In the genomic region with DNA sequence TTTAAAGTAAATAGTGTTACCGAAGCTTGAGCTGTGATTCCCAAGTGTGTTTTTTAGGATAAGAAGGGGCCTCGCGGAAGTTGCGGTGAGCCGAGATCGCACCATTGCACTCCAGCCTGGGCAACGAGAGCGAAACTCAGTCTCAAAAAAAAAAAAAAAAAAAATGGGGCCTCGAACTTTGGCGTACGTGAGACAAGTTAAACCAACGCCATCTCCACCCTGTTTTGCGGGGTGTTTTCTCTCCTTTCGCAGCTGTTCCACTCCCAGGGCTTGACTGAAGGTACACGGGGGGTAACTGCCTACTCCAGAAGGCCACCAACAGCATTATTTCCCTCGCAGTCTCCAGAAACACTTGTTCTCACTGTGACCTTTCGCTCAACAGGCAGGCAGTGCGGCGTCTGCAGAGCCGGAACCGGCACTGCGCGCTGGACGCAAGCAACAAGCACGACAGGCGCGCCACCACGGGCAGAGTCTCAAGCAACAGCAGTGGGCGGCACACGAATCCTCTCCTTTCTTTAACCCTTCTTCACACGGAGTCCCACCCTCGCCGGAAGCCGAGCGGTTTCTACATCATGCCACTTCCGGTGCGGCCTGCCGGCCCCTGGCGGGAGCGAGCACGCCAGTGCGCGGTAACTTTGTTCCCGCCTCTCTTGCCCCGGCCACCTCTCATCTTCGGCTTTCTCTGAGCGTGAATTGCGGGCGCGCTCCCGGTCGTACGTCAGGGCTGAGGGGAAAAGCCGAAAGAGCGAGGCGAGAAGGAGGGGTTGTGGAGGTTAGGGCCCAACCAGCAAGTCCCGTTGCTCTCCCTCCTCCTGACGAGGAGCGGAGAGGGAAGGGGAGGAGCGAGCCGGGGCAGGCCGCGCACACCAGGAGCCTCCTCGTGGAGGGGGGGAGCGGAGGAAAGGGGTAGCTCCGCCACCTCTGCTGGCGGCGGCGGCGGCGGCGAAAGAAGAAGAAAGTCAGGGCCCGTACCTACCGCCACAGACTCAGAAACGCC, we compare ENCODE assay signal across 1 cellular context.
A peak's percentile ranks its signal among the peaks of the same experiment; 100 is the strongest.
TF ChIP-seq lines count a peak whose summit lies in the region.

No MANE protein-coding gene starts in this region.

TF ChIP-seq in K562, 482 proteins besides CTCF, POLR2A, EP300 and RAD21 (continued from another document and continues in another):
- TF ChIP-seq CREM (IDR thresholded peaks at IDR 0.05; ENCODE audit: low read depth), result peak; percentile 86
- 0 out of 2 replicates have a peak, but pooled peaks have one; percentile 38 for TF ChIP-seq NR2F6 (CRISPR knock-in tag; IDR thresholded peaks at IDR 0.05)
- TF ChIP-seq, protein P1, sequence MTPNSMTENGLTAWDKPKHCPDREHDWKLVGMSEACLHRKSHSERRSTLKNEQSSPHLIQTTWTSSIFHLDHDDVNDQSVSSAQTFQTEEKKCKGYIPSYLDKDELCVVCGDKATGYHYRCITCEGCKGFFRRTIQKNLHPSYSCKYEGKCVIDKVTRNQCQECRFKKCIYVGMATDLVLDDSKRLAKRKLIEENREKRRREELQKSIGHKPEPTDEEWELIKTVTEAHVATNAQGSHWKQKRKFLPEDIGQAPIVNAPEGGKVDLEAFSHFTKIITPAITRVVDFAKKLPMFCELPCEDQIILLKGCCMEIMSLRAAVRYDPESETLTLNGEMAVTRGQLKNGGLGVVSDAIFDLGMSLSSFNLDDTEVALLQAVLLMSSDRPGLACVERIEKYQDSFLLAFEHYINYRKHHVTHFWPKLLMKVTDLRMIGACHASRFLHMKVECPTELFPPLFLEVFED (CRISPR knock-in tag; conservative IDR thresholded peaks at IDR 0.05), result 0 out of 2 replicates have a peak, but pooled peaks have one; percentile 57
- TF ChIP-seq ETV1 (tag; conservative IDR thresholded peaks at IDR 0.05; ENCODE audit: low read depth), result peak; percentile 77; the same call in 1 of the 2 replicates
- TF ChIP-seq ARNT (IDR thresholded peaks at IDR 0.05), result no peak
- TF ChIP-seq PRMT5 (CRISPR knock-in tag; IDR thresholded peaks at IDR 0.05), result no peak
- TF ChIP-seq ZNF12 (CRISPR knock-in tag; IDR thresholded peaks at IDR 0.05), result peak; percentile 88
- TF ChIP-seq HNRNPLL (IDR thresholded peaks at IDR 0.05; ENCODE audit: low read depth, low read length, poor library complexity, severe bottlenecking), result peak; percentile 92
- TF ChIP-seq, protein P2, sequence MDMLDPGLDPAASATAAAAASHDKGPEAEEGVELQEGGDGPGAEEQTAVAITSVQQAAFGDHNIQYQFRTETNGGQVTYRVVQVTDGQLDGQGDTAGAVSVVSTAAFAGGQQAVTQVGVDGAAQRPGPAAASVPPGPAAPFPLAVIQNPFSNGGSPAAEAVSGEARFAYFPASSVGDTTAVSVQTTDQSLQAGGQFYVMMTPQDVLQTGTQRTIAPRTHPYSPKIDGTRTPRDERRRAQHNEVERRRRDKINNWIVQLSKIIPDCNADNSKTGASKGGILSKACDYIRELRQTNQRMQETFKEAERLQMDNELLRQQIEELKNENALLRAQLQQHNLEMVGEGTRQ (CRISPR knock-in tag; IDR thresholded peaks at IDR 0.05), result no peak
- no peak for TF ChIP-seq ZNF778 (CRISPR knock-in tag; IDR thresholded peaks at IDR 0.05)
- TF ChIP-seq NR1H2 (CRISPR knock-in tag; IDR thresholded peaks at IDR 0.05), result peak; percentile 89; the same call in 1 of the 2 replicates
- TF ChIP-seq, protein P3, sequence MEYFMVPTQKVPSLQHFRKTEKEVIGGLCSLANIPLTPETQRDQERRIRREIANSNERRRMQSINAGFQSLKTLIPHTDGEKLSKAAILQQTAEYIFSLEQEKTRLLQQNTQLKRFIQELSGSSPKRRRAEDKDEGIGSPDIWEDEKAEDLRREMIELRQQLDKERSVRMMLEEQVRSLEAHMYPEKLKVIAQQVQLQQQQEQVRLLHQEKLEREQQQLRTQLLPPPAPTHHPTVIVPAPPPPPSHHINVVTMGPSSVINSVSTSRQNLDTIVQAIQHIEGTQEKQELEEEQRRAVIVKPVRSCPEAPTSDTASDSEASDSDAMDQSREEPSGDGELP (CRISPR knock-in tag; IDR thresholded peaks at IDR 0.05; ENCODE audit: borderline replicate concordance), result peak; percentile 83
- TF ChIP-seq, protein P4, sequence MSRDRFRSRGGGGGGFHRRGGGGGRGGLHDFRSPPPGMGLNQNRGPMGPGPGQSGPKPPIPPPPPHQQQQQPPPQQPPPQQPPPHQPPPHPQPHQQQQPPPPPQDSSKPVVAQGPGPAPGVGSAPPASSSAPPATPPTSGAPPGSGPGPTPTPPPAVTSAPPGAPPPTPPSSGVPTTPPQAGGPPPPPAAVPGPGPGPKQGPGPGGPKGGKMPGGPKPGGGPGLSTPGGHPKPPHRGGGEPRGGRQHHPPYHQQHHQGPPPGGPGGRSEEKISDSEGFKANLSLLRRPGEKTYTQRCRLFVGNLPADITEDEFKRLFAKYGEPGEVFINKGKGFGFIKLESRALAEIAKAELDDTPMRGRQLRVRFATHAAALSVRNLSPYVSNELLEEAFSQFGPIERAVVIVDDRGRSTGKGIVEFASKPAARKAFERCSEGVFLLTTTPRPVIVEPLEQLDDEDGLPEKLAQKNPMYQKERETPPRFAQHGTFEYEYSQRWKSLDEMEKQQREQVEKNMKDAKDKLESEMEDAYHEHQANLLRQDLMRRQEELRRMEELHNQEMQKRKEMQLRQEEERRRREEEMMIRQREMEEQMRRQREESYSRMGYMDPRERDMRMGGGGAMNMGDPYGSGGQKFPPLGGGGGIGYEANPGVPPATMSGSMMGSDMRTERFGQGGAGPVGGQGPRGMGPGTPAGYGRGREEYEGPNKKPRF (IDR thresholded peaks at IDR 0.05; ENCODE audit: low read depth, low read length), result no peak
- no peak for TF ChIP-seq RBM14 (IDR thresholded peaks at IDR 0.05; ENCODE audit: borderline replicate concordance, insufficient read depth, low read depth, low read length)
- TF ChIP-seq, protein P5, sequence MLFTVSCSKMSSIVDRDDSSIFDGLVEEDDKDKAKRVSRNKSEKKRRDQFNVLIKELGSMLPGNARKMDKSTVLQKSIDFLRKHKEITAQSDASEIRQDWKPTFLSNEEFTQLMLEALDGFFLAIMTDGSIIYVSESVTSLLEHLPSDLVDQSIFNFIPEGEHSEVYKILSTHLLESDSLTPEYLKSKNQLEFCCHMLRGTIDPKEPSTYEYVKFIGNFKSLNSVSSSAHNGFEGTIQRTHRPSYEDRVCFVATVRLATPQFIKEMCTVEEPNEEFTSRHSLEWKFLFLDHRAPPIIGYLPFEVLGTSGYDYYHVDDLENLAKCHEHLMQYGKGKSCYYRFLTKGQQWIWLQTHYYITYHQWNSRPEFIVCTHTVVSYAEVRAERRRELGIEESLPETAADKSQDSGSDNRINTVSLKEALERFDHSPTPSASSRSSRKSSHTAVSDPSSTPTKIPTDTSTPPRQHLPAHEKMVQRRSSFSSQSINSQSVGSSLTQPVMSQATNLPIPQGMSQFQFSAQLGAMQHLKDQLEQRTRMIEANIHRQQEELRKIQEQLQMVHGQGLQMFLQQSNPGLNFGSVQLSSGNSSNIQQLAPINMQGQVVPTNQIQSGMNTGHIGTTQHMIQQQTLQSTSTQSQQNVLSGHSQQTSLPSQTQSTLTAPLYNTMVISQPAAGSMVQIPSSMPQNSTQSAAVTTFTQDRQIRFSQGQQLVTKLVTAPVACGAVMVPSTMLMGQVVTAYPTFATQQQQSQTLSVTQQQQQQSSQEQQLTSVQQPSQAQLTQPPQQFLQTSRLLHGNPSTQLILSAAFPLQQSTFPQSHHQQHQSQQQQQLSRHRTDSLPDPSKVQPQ (CRISPR knock-in tag; IDR thresholded peaks at IDR 0.05; ENCODE audit: borderline replicate concordance), result no peak
- no peak for TF ChIP-seq PCBP1 (IDR thresholded peaks at IDR 0.05; ENCODE audit: low read depth, low read length, poor library complexity, severe bottlenecking)
- TF ChIP-seq SMARCA5 (IDR thresholded peaks at IDR 0.05), result no peak
- no peak for TF ChIP-seq COPS2 (conservative IDR thresholded peaks at IDR 0.05)
- TF ChIP-seq, protein P6, sequence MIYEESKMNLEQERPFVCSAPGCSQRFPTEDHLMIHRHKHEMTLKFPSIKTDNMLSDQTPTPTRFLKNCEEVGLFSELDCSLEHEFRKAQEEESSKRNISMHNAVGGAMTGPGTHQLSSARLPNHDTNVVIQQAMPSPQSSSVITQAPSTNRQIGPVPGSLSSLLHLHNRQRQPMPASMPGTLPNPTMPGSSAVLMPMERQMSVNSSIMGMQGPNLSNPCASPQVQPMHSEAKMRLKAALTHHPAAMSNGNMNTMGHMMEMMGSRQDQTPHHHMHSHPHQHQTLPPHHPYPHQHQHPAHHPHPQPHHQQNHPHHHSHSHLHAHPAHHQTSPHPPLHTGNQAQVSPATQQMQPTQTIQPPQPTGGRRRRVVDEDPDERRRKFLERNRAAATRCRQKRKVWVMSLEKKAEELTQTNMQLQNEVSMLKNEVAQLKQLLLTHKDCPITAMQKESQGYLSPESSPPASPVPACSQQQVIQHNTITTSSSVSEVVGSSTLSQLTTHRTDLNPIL (CRISPR knock-in tag; IDR thresholded peaks at IDR 0.05), result no peak
- no peak for TF ChIP-seq KLF10 (CRISPR knock-in tag; IDR thresholded peaks at IDR 0.05)
- TF ChIP-seq, protein P7, sequence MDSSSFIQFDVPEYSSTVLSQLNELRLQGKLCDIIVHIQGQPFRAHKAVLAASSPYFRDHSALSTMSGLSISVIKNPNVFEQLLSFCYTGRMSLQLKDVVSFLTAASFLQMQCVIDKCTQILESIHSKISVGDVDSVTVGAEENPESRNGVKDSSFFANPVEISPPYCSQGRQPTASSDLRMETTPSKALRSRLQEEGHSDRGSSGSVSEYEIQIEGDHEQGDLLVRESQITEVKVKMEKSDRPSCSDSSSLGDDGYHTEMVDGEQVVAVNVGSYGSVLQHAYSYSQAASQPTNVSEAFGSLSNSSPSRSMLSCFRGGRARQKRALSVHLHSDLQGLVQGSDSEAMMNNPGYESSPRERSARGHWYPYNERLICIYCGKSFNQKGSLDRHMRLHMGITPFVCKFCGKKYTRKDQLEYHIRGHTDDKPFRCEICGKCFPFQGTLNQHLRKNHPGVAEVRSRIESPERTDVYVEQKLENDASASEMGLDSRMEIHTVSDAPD (CRISPR knock-in tag; IDR thresholded peaks at IDR 0.05), result no peak
- TF ChIP-seq ZNF644 (tag; IDR thresholded peaks at IDR 0.05; ENCODE audit: low read depth), result 0 out of 2 replicates have a peak, but pooled peaks have one; percentile 65
- TF ChIP-seq ZNF274 (IDR thresholded peaks at IDR 0.05; ENCODE audit: borderline replicate concordance, low read depth, low read length), result no peak
- no peak for TF ChIP-seq CBX8 (IDR thresholded peaks at IDR 0.05; ENCODE audit: borderline replicate concordance, extremely low read depth, low read depth, low read length, poor library complexity, severe bottlenecking)
- no peak; the same call in 1 of the 2 replicates for TF ChIP-seq FOXK1 (CRISPR knock-in tag; IDR thresholded peaks at IDR 0.05; ENCODE audit: borderline replicate concordance)
- peak; percentile 52; the same call in 1 of the 2 replicates for TF ChIP-seq ELF1 (tag; IDR thresholded peaks at IDR 0.05)
- no peak for TF ChIP-seq ZNF785 (CRISPR knock-in tag; IDR thresholded peaks at IDR 0.05)
- no peak for TF ChIP-seq ZNF347 (CRISPR knock-in tag; IDR thresholded peaks at IDR 0.05; ENCODE audit: low read depth)
- 0 out of 2 replicates have a peak, but pooled peaks have one; percentile 55 for TF ChIP-seq ZBTB1 (CRISPR knock-in tag; IDR thresholded peaks at IDR 0.05; ENCODE audit: borderline replicate concordance, low read depth)
- TF ChIP-seq, protein P8, sequence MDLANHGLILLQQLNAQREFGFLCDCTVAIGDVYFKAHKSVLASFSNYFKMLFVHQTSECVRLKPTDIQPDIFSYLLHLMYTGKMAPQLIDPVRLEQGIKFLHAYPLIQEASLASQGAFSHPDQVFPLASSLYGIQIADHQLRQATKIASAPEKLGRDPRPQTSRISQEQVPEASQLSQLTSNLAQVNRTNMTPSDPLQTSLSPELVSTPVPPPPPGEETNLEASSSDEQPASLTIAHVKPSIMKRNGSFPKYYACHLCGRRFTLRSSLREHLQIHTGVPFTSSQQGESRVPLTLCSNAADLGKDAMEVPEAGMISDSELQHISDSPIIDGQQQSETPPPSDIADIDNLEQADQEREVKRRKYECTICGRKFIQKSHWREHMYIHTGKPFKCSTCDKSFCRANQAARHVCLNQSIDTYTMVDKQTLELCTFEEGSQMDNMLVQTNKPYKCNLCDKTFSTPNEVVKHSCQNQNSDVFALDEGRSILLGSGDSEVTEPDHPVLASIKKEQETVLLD (IDR thresholded peaks at IDR 0.05), result peak; percentile 99
- TF ChIP-seq STAG1 (CRISPR knock-in tag; IDR thresholded peaks at IDR 0.05; ENCODE audit: borderline replicate concordance), result no peak
- TF ChIP-seq TGIF2 (CRISPR knock-in tag; IDR thresholded peaks at IDR 0.05), result no peak
- no peak for TF ChIP-seq XRCC3 (IDR thresholded peaks at IDR 0.05)
- TF ChIP-seq TRIM28 (IDR thresholded peaks at IDR 0.05), result 0 out of 2 replicates have a peak, but pooled peaks have one; percentile 38
- no peak; the same call in none of the 2 replicates for TF ChIP-seq C11orf30 (IDR thresholded peaks at IDR 0.05; ENCODE audit: low read depth)
- TF ChIP-seq ZEB2 (IDR thresholded peaks at IDR 0.05), result 0 out of 2 replicates have a peak, but pooled peaks have one; percentile 23
- TF ChIP-seq CBFB (CRISPR knock-in tag; IDR thresholded peaks at IDR 0.05), result peak; percentile 85
- TF ChIP-seq ZNF316 (IDR thresholded peaks at IDR 0.05), result no peak
- no peak for TF ChIP-seq LARP7 (IDR thresholded peaks at IDR 0.05)
- TF ChIP-seq, protein P9, sequence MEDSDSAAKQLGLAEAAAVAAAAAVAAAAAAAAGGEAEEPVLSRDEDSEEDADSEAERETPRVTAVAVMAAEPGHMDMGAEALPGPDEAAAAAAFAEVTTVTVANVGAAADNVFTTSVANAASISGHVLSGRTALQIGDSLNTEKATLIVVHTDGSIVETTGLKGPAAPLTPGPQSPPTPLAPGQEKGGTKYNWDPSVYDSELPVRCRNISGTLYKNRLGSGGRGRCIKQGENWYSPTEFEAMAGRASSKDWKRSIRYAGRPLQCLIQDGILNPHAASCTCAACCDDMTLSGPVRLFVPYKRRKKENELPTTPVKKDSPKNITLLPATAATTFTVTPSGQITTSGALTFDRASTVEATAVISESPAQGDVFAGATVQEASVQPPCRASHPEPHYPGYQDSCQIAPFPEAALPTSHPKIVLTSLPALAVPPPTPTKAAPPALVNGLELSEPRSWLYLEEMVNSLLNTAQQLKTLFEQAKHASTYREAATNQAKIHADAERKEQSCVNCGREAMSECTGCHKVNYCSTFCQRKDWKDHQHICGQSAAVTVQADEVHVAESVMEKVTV (CRISPR knock-in tag; IDR thresholded peaks at IDR 0.05), result no peak
- TF ChIP-seq GABPB2 (CRISPR knock-in tag; conservative IDR thresholded peaks at IDR 0.05), result peak; percentile 68; the same call in 1 of the 2 replicates
- peak; percentile 83 for TF ChIP-seq PHF8 (IDR thresholded peaks at IDR 0.05; ENCODE audit: borderline replicate concordance, low read length)
- TF ChIP-seq ARID1B (IDR thresholded peaks at IDR 0.05), result no peak
- TF ChIP-seq MCM7 (IDR thresholded peaks at IDR 0.05), result no peak
- peak; percentile 95 for TF ChIP-seq TAF9B (IDR thresholded peaks at IDR 0.05; ENCODE audit: partially characterized antibody)
- no peak for TF ChIP-seq HDAC2 (IDR thresholded peaks at IDR 0.05)
- TF ChIP-seq ZNF140 (CRISPR knock-in tag; IDR thresholded peaks at IDR 0.05), result no peak
- peak; percentile 84 to 87 for TF ChIP-seq NRF1 (conservative IDR thresholded peaks at IDR 0.05 in 1 of 2, IDR thresholded peaks at IDR 0.05 in 1 of 2)
- no peak for TF ChIP-seq NR3C1 (CRISPR knock-in tag; IDR thresholded peaks at IDR 0.05)
- no peak for TF ChIP-seq MAFK (IDR thresholded peaks at IDR 0.05; ENCODE audit: low read length)
